In genomic region chr1:3543076-3544049, GRCh38 we compare ENCODE assay signal across 9 cellular contexts.
DNase-seq lines count a peak whose midpoint lies in the region; ATAC-seq and TF ChIP-seq lines count a peak whose summit lies in the region.
"Had no signal": no experiment of that assay in that cellular context is flagged by ENCODE, and none has a peak within 500 bp of the region (broad histone marks: within the 10 kb centered on the region; RNA-seq: fewer than 3 reads in every experiment).

No MANE protein-coding gene starts in this region.

- DNase-seq in A172 (ENCODE audit: low spot score): peak; percentile 81
- peak; percentile 98 for DNase-seq in M059J (ENCODE audit: low read depth)
- DNase-seq in epithelial cell of esophagus (ENCODE audit: low read depth): peak; percentile 37
- DNase-seq in mesendoderm: peak; percentile 73
- no peak for DNase-seq in OCI-M1 (lab: John Stamatoyannopoulos, UW)
- DNase-seq in SK-N-DZ (ENCODE audit: low spot score): no peak
- no peak for DNase-seq in COR-L47 (lab: John Stamatoyannopoulos, UW)
- DNase-seq: right lobe of liver had no signal

- no peak overlapping the region for H4K5ac ChIP-seq in mesendoderm (ENCODE audit: low read length)

- no peak overlapping the region for H2AK5ac ChIP-seq in mesendoderm (ENCODE audit: low read length)

- peak overlapping the region; percentile 37 for H3K56ac ChIP-seq in mesendoderm (ENCODE audit: low read length)

- no peaks in the 10 kb centered on the region for H3K79me2 ChIP-seq in mesendoderm (ENCODE audit: control insufficient read depth, insufficient read depth, low read length)

- H3K23ac ChIP-seq in mesendoderm (ENCODE audit: low read length): peak overlapping the region; percentile 1

- no peak overlapping the region for H3K9ac ChIP-seq in mesendoderm (ENCODE audit: low read length)

- no CpG with 5 or more reads among the region's 51 CpGs for WGBS in mesendoderm (ENCODE audit: extremely low coverage, insufficient coverage, low lambda C conversion rate)

- no peak overlapping the region for H3K4me2 ChIP-seq in mesendoderm (ENCODE audit: low read length)

- H3K27me3 ChIP-seq in mesendoderm (ENCODE audit: insufficient read depth, low read length, poor library complexity): no peaks in the 10 kb centered on the region
- H3K27me3 ChIP-seq: right lobe of liver had no signal

- H2BK15ac ChIP-seq in mesendoderm (replicated peaks; ENCODE audit: low read depth): no peak overlapping the region

- no peaks in the 10 kb centered on the region for H3K4me1 ChIP-seq in mesendoderm (ENCODE audit: control insufficient read depth, low read depth, low read length)
- H3K4me1 ChIP-seq: right lobe of liver had no signal

- TF ChIP-seq CTCF in epithelial cell of esophagus (IDR thresholded peaks at IDR 0.05; ENCODE audit: insufficient read depth, low read depth, low read length, missing control alignments): no peak

- no peak overlapping the region for H4K8ac ChIP-seq in mesendoderm (ENCODE audit: low read depth, low read length)

- no peak overlapping the region for H2BK120ac ChIP-seq in mesendoderm (ENCODE audit: low read depth, low read length)

- no peak overlapping the region for H2BK5ac ChIP-seq in mesendoderm (ENCODE audit: low read length)

- H3K4me3 ChIP-seq in epithelial cell of esophagus (ENCODE audit: low read length) (no peak overlapping the region), mesendoderm (ENCODE audit: low read length) (no peak overlapping the region)
- H3K4me3 ChIP-seq: right lobe of liver had no signal

- H3K4ac ChIP-seq in mesendoderm (ENCODE audit: low read depth, low read length): no peak overlapping the region

- ATAC-seq in HG03565 (IDR thresholded peaks at IDR 0.05; ENCODE audit: unreplicated experiment): no peak

- peak overlapping the region; percentile 35 for H3K18ac ChIP-seq in mesendoderm (ENCODE audit: low read length)

- no peaks in the 10 kb centered on the region for H3K79me1 ChIP-seq in mesendoderm (ENCODE audit: low read length)

- H3K27ac ChIP-seq in mesendoderm (ENCODE audit: low read depth, low read length): no peak overlapping the region

- no peaks in the 10 kb centered on the region for H3K36me3 ChIP-seq in mesendoderm (ENCODE audit: control insufficient read depth, insufficient read depth, low read length)
- H3K36me3 ChIP-seq: right lobe of liver had no signal

Comparison
In these comparisons a context has a peak if more than half of its experiments do, and no peak if none do; other contexts are left out.
1. DNase-seq: peak in A172 (single experiment), M059J (single experiment), epithelial cell of esophagus (single experiment) and mesendoderm (single experiment); none in OCI-M1 (single experiment), SK-N-DZ (single experiment) and COR-L47 (single experiment).